23 cellular contexts compared by ENCODE assay signal in genomic region chr2:129318581-129319421, GRCh38.
DNase-seq lines count a peak whose midpoint lies in the region; ATAC-seq, FAIRE-seq and TF ChIP-seq lines count a peak whose summit lies in the region.
"Had no signal": no experiment of that assay in that cellular context is flagged by ENCODE, and none has a peak within 500 bp of the region (broad histone marks: within the 10 kb centered on the region; RNA-seq: fewer than 3 reads in every experiment).

No MANE protein-coding gene starts in this region.

- TF ChIP-seq RAD21 in K562 (CRISPR knock-in tag; conservative IDR thresholded peaks at IDR 0.05 in 1 of 2, IDR thresholded peaks at IDR 0.05 in 1 of 2): no peak

- H3K36me3 ChIP-seq in K562 (ENCODE audit: control insufficient read depth, insufficient read depth, low read length): no peaks in the 10 kb centered on the region
- no peaks in the 10 kb centered on the region for H3K36me3 ChIP-seq in smooth muscle cell (ENCODE audit: low read depth)

- H3K9me1 ChIP-seq in K562 (ENCODE audit: control insufficient read depth, insufficient read depth, low read length): no peaks in the 10 kb centered on the region

- no peaks in the 10 kb centered on the region for H3F3A ChIP-seq in smooth muscle cell (ENCODE audit: low read depth)

- POLR2A ChIA-PET in K562 (lab: Yijun Ruan, JAX): interaction anchor here (0.6 kb wide), 1 partner anchor 1786 kb away, joined by 3 read pairs; no protein-coding TSS in a partner anchor

- H3K4me1 ChIP-seq in K562 (replicated peaks in 1 of 2; ENCODE audit: control insufficient read depth in 2 of 2, insufficient read depth in 2 of 2, low read length in 2 of 2) (peaks cover 0 to 7% of the 10 kb centered on the region in 2 experiments; a peak in 2 of 5 replicates), smooth muscle cell (ENCODE audit: low read depth) (no peaks in the 10 kb centered on the region)

- ATAC-seq in K562 (peak; percentile 81), GM19463 (IDR thresholded peaks at IDR 0.05; ENCODE audit: unreplicated experiment) (no peak)
- ATAC-seq: naive thymus-derived CD4-positive, alpha-beta T cell had no signal

- 1% methylated on average over 20 of the region's 27 CpGs for WGBS in K562 (ENCODE audit: insufficient coverage, low coverage, missing lambda C conversion rate)
- WGBS in smooth muscle cell (ENCODE audit: low lambda C conversion rate): 67% methylated on average over 24 of the region's 27 CpGs

- DNase-seq in H4 (ENCODE audit: low spot score) (peak; percentile 45), NCI-H2227 treated with DMSO at 0.1 percent for 48 hours (lab: John Stamatoyannopoulos, UW) (peak; percentile 59), K562 (ENCODE audit: extremely low read depth in 1 of 4, low spot score in 3 of 4) (peak in 2 of 4 experiments; percentile 11 to 38), smooth muscle cell (lab: John Stamatoyannopoulos, UW; ENCODE audit: unreplicated experiment) (no peak), NCI-H1694 (lab: John Stamatoyannopoulos, UW) (no peak), NCI-H69 (lab: John Stamatoyannopoulos, UW) (no peak), RCC 7860 (ENCODE audit: low spot score) (no peak)
- DNase-seq: activated gamma-delta T cell treated with Interleukin-2 at 50 U/mL for 16 hours; amniotic stem cell; central memory CD4-positive, alpha-beta T cell; COR-L47; effector CD4-positive, alpha-beta T cell; GDM1; mammary epithelial cell; naive thymus-derived CD4-positive, alpha-beta T cell; NCI-H187 treated with DMSO at 0.1 percent for 48 hours; NK-92 treated with Interleukin-12 subunit alpha and Interleukin-12 subunit beta, amount 100 ng/mL, for 24 hours; stimulated activated CD8-positive, alpha-beta memory T cell treated with anti-CD3 and anti-CD28 coated beads, Interleukin-4, amount 100 ng/mL, for 48 hours; SW 1271 had no signal

- H3K27ac ChIP-seq in K562 (ENCODE audit: extremely low read depth, low read depth, low read length) (no peak overlapping the region), smooth muscle cell (ENCODE audit: low read depth) (no peak overlapping the region)
- H3K27ac ChIP-seq: RWPE1, skin epidermis had no signal

- H3K9ac ChIP-seq in K562 (ENCODE audit: insufficient read depth in 1 of 2, low read depth in 2 of 2, low read length in 2 of 2) (no peak overlapping the region), smooth muscle cell (ENCODE audit: low read depth) (no peak overlapping the region)

- no peak for TF ChIP-seq EP300 in K562 (IDR thresholded peaks at IDR 0.05; ENCODE audit: low read length)

- CTCF ChIA-PET in K562 (lab: Yijun Ruan, JAX; ENCODE audit: low intra/inter-chr PET ratio): no interaction called here

- peak; percentile 52; the same call in 1 of the 2 replicates for TF ChIP-seq POLR2A in K562 (conservative IDR thresholded peaks at IDR 0.05)

- no peak for TF ChIP-seq CTCF in K562 (IDR thresholded peaks at IDR 0.05 in 2 of 3, conservative IDR thresholded peaks at IDR 0.05 in 1 of 3; ENCODE audit: insufficient read depth in 2 of 3, low read depth in 1 of 3, low read length in 3 of 3)
- TF ChIP-seq CTCF in smooth muscle cell (IDR thresholded peaks at IDR 0.05; ENCODE audit: borderline replicate concordance, insufficient read depth, poor library complexity, severe bottlenecking): no peak

- H3K27me3 ChIP-seq in K562 (ENCODE audit: control insufficient read depth in 2 of 2, insufficient read depth in 2 of 2, low read length in 2 of 2): no peaks in the 10 kb centered on the region
- H3K27me3 ChIP-seq in smooth muscle cell (ENCODE audit: low read depth): peaks cover 7% of the 10 kb centered on the region

- peak overlapping the region; percentile 66 for H2AFZ ChIP-seq in K562 (ENCODE audit: low read depth, low read length)
- no peak overlapping the region for H2AFZ ChIP-seq in smooth muscle cell (ENCODE audit: low read depth)

- FAIRE-seq in K562 (lab: Jason Lieb, UNC) (no peak), RCC 7860 (lab: Jason Lieb, UNC) (no peak)
- FAIRE-seq: keratinocyte had no signal

- peak overlapping the region; percentile 18 for H3K4me3 ChIP-seq in K562
- H3K4me3 ChIP-seq in smooth muscle cell: peak overlapping the region; percentile 36
- H3K4me3 ChIP-seq: skin epidermis had no signal

- intact Hi-C loops in K562 (cut with micrococcal nuclease): no loop called here

- H3K9me3 ChIP-seq in K562 (replicated peaks; ENCODE audit: control insufficient read depth, insufficient read depth, low read depth, low read length): no peaks in the 10 kb centered on the region
- no peaks in the 10 kb centered on the region for H3K9me3 ChIP-seq in smooth muscle cell (replicated peaks; ENCODE audit: low read depth)

- H3K79me2 ChIP-seq in K562 (ENCODE audit: control insufficient read depth, insufficient read depth, low read length): no peaks in the 10 kb centered on the region
- no peaks in the 10 kb centered on the region for H3K79me2 ChIP-seq in smooth muscle cell (ENCODE audit: low read depth)

- H3K4me2 ChIP-seq in K562 (ENCODE audit: insufficient read depth, low read length) (peak overlapping the region; percentile 46), smooth muscle cell (peak overlapping the region; percentile 61)

- no TSS peak for BruUV-seq in K562 (replicated peaks; lab: Mats Ljungman, UMichigan)

- in situ Hi-C loops in K562 (cut with MboI): no loop called here

- H4K20me1 ChIP-seq in K562 (replicated peaks; ENCODE audit: control insufficient read depth, insufficient read depth, low read length): no peaks in the 10 kb centered on the region
- no peaks in the 10 kb centered on the region for H4K20me1 ChIP-seq in smooth muscle cell (ENCODE audit: low read depth)

TF ChIP-seq in K562, 482 proteins besides CTCF, POLR2A, EP300 and RAD21 (continues in another document):
- no peak for TF ChIP-seq DMBX1 (CRISPR knock-in tag; IDR thresholded peaks at IDR 0.05; ENCODE audit: borderline replicate concordance)
- TF ChIP-seq KLF16 (IDR thresholded peaks at IDR 0.05): no peak
- TF ChIP-seq SPI1 (IDR thresholded peaks at IDR 0.05; ENCODE audit: borderline replicate concordance, low read depth, low read length): peak; percentile 46; the same call in 1 of the 2 replicates
- no peak for TF ChIP-seq SAP30 (IDR thresholded peaks at IDR 0.05; ENCODE audit: borderline replicate concordance, insufficient read depth, low read depth, low read length, poor library complexity, severe bottlenecking)
- TF ChIP-seq RBM39 (optimal IDR thresholded peaks at IDR 0.05; ENCODE audit: low read depth, low read length): no peak
- TF ChIP-seq FOXO4 (CRISPR knock-in tag; IDR thresholded peaks at IDR 0.05): no peak
- no peak for TF ChIP-seq BCOR (IDR thresholded peaks at IDR 0.05)
- no peak for TF ChIP-seq NFXL1 (CRISPR knock-in tag; IDR thresholded peaks at IDR 0.05)
- peak; percentile 37; the same call in 1 of the 2 replicates for TF ChIP-seq ELF1 (tag; IDR thresholded peaks at IDR 0.05)
- TF ChIP-seq CHD4 (IDR thresholded peaks at IDR 0.05; ENCODE audit: insufficient read depth, insufficient replicate concordance, low read depth, low read length, poor library complexity, severe bottlenecking): no peak
- TF ChIP-seq, protein P1, sequence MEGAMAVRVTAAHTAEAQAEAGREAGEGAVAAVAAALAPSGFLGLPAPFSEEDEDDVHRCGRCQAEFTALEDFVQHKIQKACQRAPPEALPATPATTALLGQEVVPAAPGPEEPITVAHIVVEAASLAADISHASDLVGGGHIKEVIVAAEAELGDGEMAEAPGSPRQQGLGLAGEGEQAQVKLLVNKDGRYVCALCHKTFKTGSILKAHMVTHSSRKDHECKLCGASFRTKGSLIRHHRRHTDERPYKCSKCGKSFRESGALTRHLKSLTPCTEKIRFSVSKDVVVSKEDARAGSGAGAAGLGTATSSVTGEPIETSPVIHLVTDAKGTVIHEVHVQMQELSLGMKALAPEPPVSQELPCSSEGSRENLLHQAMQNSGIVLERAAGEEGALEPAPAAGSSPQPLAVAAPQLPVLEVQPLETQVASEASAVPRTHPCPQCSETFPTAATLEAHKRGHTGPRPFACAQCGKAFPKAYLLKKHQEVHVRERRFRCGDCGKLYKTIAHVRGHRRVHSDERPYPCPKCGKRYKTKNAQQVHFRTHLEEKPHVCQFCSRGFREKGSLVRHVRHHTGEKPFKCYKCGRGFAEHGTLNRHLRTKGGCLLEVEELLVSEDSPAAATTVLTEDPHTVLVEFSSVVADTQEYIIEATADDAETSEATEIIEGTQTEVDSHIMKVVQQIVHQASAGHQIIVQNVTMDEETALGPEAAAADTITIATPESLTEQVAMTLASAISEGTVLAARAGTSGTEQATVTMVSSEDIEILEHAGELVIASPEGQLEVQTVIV (CRISPR knock-in tag; IDR thresholded peaks at IDR 0.05; ENCODE audit: borderline replicate concordance): no peak
- TF ChIP-seq CC2D1A (IDR thresholded peaks at IDR 0.05): peak; percentile 78; the same call in 1 of the 2 replicates
- no peak for TF ChIP-seq HCFC1 (IDR thresholded peaks at IDR 0.05; ENCODE audit: low read depth, low read length)
- TF ChIP-seq RBM15 (IDR thresholded peaks at IDR 0.05; ENCODE audit: insufficient read depth, low read length): no peak
- 0 out of 2 replicates have a peak, but pooled peaks have one; percentile 14 for TF ChIP-seq PHF8 (IDR thresholded peaks at IDR 0.05; ENCODE audit: borderline replicate concordance, low read length)
- no peak for TF ChIP-seq COPS2 (conservative IDR thresholded peaks at IDR 0.05)
- no peak for TF ChIP-seq ZKSCAN1 (IDR thresholded peaks at IDR 0.05; ENCODE audit: low read depth, low read length)
- TF ChIP-seq KDM1A (IDR thresholded peaks at IDR 0.05): no peak
- TF ChIP-seq HDAC2 (IDR thresholded peaks at IDR 0.05): no peak
- TF ChIP-seq ZNF511 (CRISPR knock-in tag; IDR thresholded peaks at IDR 0.05): no peak
- no peak for TF ChIP-seq FOSL1 (tag; conservative IDR thresholded peaks at IDR 0.05)
- no peak for TF ChIP-seq NR1H2 (CRISPR knock-in tag; IDR thresholded peaks at IDR 0.05)

Comparison
In these comparisons a context has a peak if more than half of its experiments do, and no peak if none do; other contexts are left out.
1. DNase-seq: peak in H4 (single experiment) and NCI-H2227 treated with DMSO at 0.1 percent for 48 hours (single experiment); none in smooth muscle cell (single experiment), NCI-H1694 (single experiment), NCI-H69 (single experiment) and RCC 7860 (single experiment).